ENCODE assay signal across 8 cellular contexts in genomic region chr21:44801468-44802395, GRCh38. TPM values are rescaled to one million over a fixed set of nuclear protein-coding genes. Genes with fewer than 3 reads are reported as not detected.
DNase-seq lines count a peak whose midpoint lies in the region; ATAC-seq and TF ChIP-seq lines count a peak whose summit lies in the region.

A gene with protein sequence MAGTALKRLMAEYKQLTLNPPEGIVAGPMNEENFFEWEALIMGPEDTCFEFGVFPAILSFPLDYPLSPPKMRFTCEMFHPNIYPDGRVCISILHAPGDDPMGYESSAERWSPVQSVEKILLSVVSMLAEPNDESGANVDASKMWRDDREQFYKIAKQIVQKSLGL (minus strand): TSS chr21:44801820. CDS start chr21:44801748, 72 bp downstream.

- no peaks in the 10 kb centered on the region for H3K9me3 ChIP-seq in parathyroid adenoma (ENCODE audit: control insufficient read depth, low read length)
- H3K9me3 ChIP-seq in thyroid gland, result no peaks in the 10 kb centered on the region

- H3K36me3 ChIP-seq in parathyroid adenoma (ENCODE audit: control insufficient read depth, insufficient read depth, low read length), result no peaks in the 10 kb centered on the region
- H3K36me3 ChIP-seq in thyroid gland, result peaks cover 7 to 20% of the 10 kb centered on the region in 2 donors

- no peaks in the 10 kb centered on the region for H3K27me3 ChIP-seq in parathyroid adenoma (ENCODE audit: control insufficient read depth, insufficient read depth, low read length)
- H3K27me3 ChIP-seq in thyroid gland, result no peaks in the 10 kb centered on the region

- POLR2A ChIA-PET in HEK293T (lab: Yijun Ruan, JAX), result interaction anchor here (0.6 to 3.3 kb wide), 23 partner anchors 8 to 463 kb away, joined by 3 to 29 read pairs (median 3); partner anchors contain the start of genes CFAP410, PTTG1IP and SUMO3
- POLR2A ChIA-PET in activated naive CD8-positive, alpha-beta T cell treated with anti-CD3 and anti-CD28 coated beads, Interleukin-2, amount 10 ng/mL, durations not matched to agents 7 days and 5 days (lab: Charles Lee), result interaction anchor here (0.9 to 3.7 kb wide), 14 partner anchors 14 to 346 kb away, joined by 3 to 29 read pairs (median 3); partner anchors contain the start of genes ITGB2, LRRC3, PTTG1IP and SLX9

- DNase-seq in GDM1 (lab: John Stamatoyannopoulos, UW) (peak; percentile 76), HEK293T (ENCODE audit: extremely low spot score) (peak; percentile 97), NCI-H1092 (lab: John Stamatoyannopoulos, UW) (peak; percentile 83), SW 1271 (lab: John Stamatoyannopoulos, UW) (peak; percentile 7 to 68), Right ventricle myocardium inferior (ENCODE audit: missing footprints) (peak; percentile 94), thyroid gland (peak; percentile 73 to 75)
- DNase-seq in activated naive CD8-positive, alpha-beta T cell treated with anti-CD3 and anti-CD28 coated beads, Interleukin-2, amount 10 ng/mL, durations not matched to agents 7 days and 5 days, result peak; percentile 94

- peak in 1 of 2 donors; percentile 75 for TF ChIP-seq POLR2A in thyroid gland (IDR thresholded peaks at IDR 0.05)

- peaks cover 17% of the 10 kb centered on the region for H3K36me3 Mint-ChIP-seq in activated naive CD8-positive, alpha-beta T cell treated with anti-CD3 and anti-CD28 coated beads, Interleukin-2, amount 10 ng/mL, durations not matched to agents 7 days and 5 days

- H3K9ac ChIP-seq in parathyroid adenoma, result no peak within 1 kb of the TSS

- no peak for TF ChIP-seq CTCF in parathyroid adenoma (IDR thresholded peaks at IDR 0.05)
- TF ChIP-seq CTCF in thyroid gland (IDR thresholded peaks at IDR 0.05), result no peak

- peak within 1 kb of the TSS; percentile 87 for H3K27ac Mint-ChIP-seq in activated naive CD8-positive, alpha-beta T cell treated with anti-CD3 and anti-CD28 coated beads, Interleukin-2, amount 10 ng/mL, durations not matched to agents 7 days and 5 days

- WGBS in thyroid gland, 2 donors, result 0 to 1% methylated on average over 43 to 49 of the region's 97 CpGs

- peak within 1 kb of the TSS; percentile 93 for H2AFZ ChIP-seq in parathyroid adenoma

- H3K4me3 ChIP-seq in parathyroid adenoma (ENCODE audit: low read depth, low read length) (peak within 1 kb of the TSS; percentile 83), thyroid gland (replicated peaks in 1 of 3) (peak within 1 kb of the TSS; percentile 36 to 90 (median 81))

- H3K4me2 ChIP-seq in parathyroid adenoma (ENCODE audit: low read length), result peak within 1 kb of the TSS; percentile 69

- no peaks in the 10 kb centered on the region for H3K9me3 Mint-ChIP-seq in activated naive CD8-positive, alpha-beta T cell treated with anti-CD3 and anti-CD28 coated beads, Interleukin-2, amount 10 ng/mL, durations not matched to agents 7 days and 5 days

- H3K4me1 ChIP-seq in parathyroid adenoma (peaks cover 3% of the 10 kb centered on the region), thyroid gland (peaks cover 28 to 36% of the 10 kb centered on the region in 2 donors)

- H3K27me3 Mint-ChIP-seq in activated naive CD8-positive, alpha-beta T cell treated with anti-CD3 and anti-CD28 coated beads, Interleukin-2, amount 10 ng/mL, durations not matched to agents 7 days and 5 days, result no peaks in the 10 kb centered on the region

- ATAC-seq in activated naive CD8-positive, alpha-beta T cell treated with anti-CD3 and anti-CD28 coated beads, Interleukin-2, amount 10 ng/mL, durations not matched to agents 7 days and 5 days (ENCODE audit: low read depth), result peak; percentile 94
- peak; percentile 94 for ATAC-seq in Right ventricle myocardium inferior

- peaks cover 38% of the 10 kb centered on the region for H3K4me1 Mint-ChIP-seq in activated naive CD8-positive, alpha-beta T cell treated with anti-CD3 and anti-CD28 coated beads, Interleukin-2, amount 10 ng/mL, durations not matched to agents 7 days and 5 days

- intact Hi-C loops in Right ventricle myocardium inferior (cut with DNase I) (loop anchor here (1.0 to 5.0 kb wide), 2 partner anchors 73 to 131 kb away; no protein-coding TSS in a partner anchor), thyroid gland (cut with DNase I) (loop anchor here (5.0 kb wide), 1 partner anchor 71 kb away; the partner anchor contains the start of gene PTTG1IP)

- CTCF ChIA-PET in HEK293T (lab: Yijun Ruan, JAX), result interaction anchor here (1.1 to 1.8 kb wide), 2 partner anchors 12 to 15 kb away, joined by 3 to 8 read pairs; no protein-coding TSS in a partner anchor

- peak within 1 kb of the TSS; percentile 99 for H3K4me3 Mint-ChIP-seq in activated naive CD8-positive, alpha-beta T cell treated with anti-CD3 and anti-CD28 coated beads, Interleukin-2, amount 10 ng/mL, durations not matched to agents 7 days and 5 days

- peaks cover 11% of the 10 kb centered on the region for H3K79me2 ChIP-seq in parathyroid adenoma

- H3K27ac ChIP-seq in parathyroid adenoma (peak within 1 kb of the TSS; percentile 39), thyroid gland (peak within 1 kb of the TSS; percentile 11 to 62 (median 58))

TF ChIP-seq in HEK293T, 16 proteins besides CTCF, POLR2A, EP300 and RAD21:
- TF ChIP-seq FOXA1 (IDR thresholded peaks at IDR 0.05), result no peak
- no peak for TF ChIP-seq SUZ12 (IDR thresholded peaks at IDR 0.05)
- TF ChIP-seq BHLHE40 (IDR thresholded peaks at IDR 0.05; ENCODE audit: borderline replicate concordance), result no peak
- TF ChIP-seq L3MBTL2 (conservative IDR thresholded peaks at IDR 0.05), result peak; percentile 96
- peak; percentile 39; the same call in 1 of the 2 replicates for TF ChIP-seq ELF4 (IDR thresholded peaks at IDR 0.05)
- TF ChIP-seq SP1 (IDR thresholded peaks at IDR 0.05), result no peak
- TF ChIP-seq TARDBP (IDR thresholded peaks at IDR 0.05), result no peak
- no peak for TF ChIP-seq NFRKB (IDR thresholded peaks at IDR 0.05)
- TF ChIP-seq HDGF (IDR thresholded peaks at IDR 0.05; ENCODE audit: borderline replicate concordance), result 0 out of 2 replicates have a peak, but pooled peaks have one; percentile 46
- TF ChIP-seq ARNT (IDR thresholded peaks at IDR 0.05), result no peak

RNA-seq across cellular contexts. Expression of the gene that starts here (rescaled TPM):
- 100 to 1,000 TPM; 111 TPM for total RNA-seq in activated naive CD8-positive, alpha-beta T cell treated with anti-CD3 and anti-CD28 coated beads, Interleukin-2, amount 10 ng/mL, durations not matched to agents 7 days and 5 days
- total RNA-seq in Right ventricle myocardium inferior (66.6 TPM), thyroid gland (100 to 1,000 TPM in 1 of 4 donors, 10 to 100 TPM in 3; 90.4 to 127 (median 95.3) TPM)

Comparison
In these comparisons a context has a peak if more than half of its experiments do, and no peak if none do; other contexts are left out.
1. Peak in every context shown above with its lines: DNase-seq, ATAC-seq, H3K4me3 ChIP-seq and H3K27ac ChIP-seq.
2. DNase-seq: peak in every context shown above with its lines; median percentile 97 in HEK293T; 94 in activated naive CD8-positive, alpha-beta T cell treated with anti-CD3 and anti-CD28 coated beads, Interleukin-2, amount 10 ng/mL, durations not matched to agents 7 days and 5 days; 94 in Right ventricle myocardium inferior; 83 in NCI-H1092; 76 in GDM1; 74 in thyroid gland; 38 in SW 1271.